In genomic region chr1:166032901-166033371, GRCh38 we compare ENCODE assay signal across 14 cellular contexts.
A peak's percentile ranks its signal among the peaks of the same experiment; 100 is the strongest.
DNase-seq lines count a peak whose midpoint lies in the region; ATAC-seq lines count a peak whose summit lies in the region.
"Had no signal": no experiment of that assay in that cellular context is flagged by ENCODE, and none has a peak within 500 bp of the region (broad histone marks: within the 10 kb centered on the region; RNA-seq: fewer than 3 reads in every experiment).

No MANE protein-coding gene starts in this region.

- ATAC-seq in HG02938 (IDR thresholded peaks at IDR 0.05; ENCODE audit: unreplicated experiment), result no peak
- ATAC-seq in HG03439 (IDR thresholded peaks at IDR 0.05; ENCODE audit: unreplicated experiment), result no peak
- ATAC-seq: activated CD8-positive, alpha-beta memory T cell treated with anti-CD3 and anti-CD28 coated beads, Interleukin-2, amount 10 ng/mL, durations not matched to agents 7 days and 5 days; HCT116 had no signal

- peak; percentile 31 for DNase-seq in DMS79 treated with DMSO at 0.1 percent for 48 hours (lab: John Stamatoyannopoulos, UW)
- DNase-seq in NCI-H1417 (lab: John Stamatoyannopoulos, UW), result peak; percentile 42 to 83 (median 78)
- peak; percentile 89 for DNase-seq in NCI-H69 (lab: John Stamatoyannopoulos, UW)
- DNase-seq in myocyte (ENCODE audit: low read depth), result peak; percentile 43
- no peak for DNase-seq in DMS114 treated with DMSO at 0.1 percent for 48 hours (lab: John Stamatoyannopoulos, UW; ENCODE audit: unreplicated experiment)
- DNase-seq in SIG-M5 (lab: John Stamatoyannopoulos, UW), result no peak
- DNase-seq: activated CD8-positive, alpha-beta memory T cell treated with anti-CD3 and anti-CD28 coated beads, Interleukin-2, amount 10 ng/mL, durations not matched to agents 7 days and 5 days; activated naive CD4-positive, alpha-beta T cell treated with anti-CD3 and anti-CD28 coated beads, Interleukin-2, amount 10 ng/mL, durations not matched to agents 7 days and 5 days; kidney glomerular epithelial cell; nephron progenitor cell; spleen had no signal

Comparison
In these comparisons a context has a peak if more than half of its experiments do, and no peak if none do; other contexts are left out.
1. DNase-seq: peak in DMS79 treated with DMSO at 0.1 percent for 48 hours (single experiment), NCI-H1417 (3 of 3), NCI-H69 (single experiment) and myocyte (single experiment); none in DMS114 treated with DMSO at 0.1 percent for 48 hours (single experiment) and SIG-M5 (single experiment).